6 cellular contexts compared by ENCODE assay signal in the genomic region with DNA sequence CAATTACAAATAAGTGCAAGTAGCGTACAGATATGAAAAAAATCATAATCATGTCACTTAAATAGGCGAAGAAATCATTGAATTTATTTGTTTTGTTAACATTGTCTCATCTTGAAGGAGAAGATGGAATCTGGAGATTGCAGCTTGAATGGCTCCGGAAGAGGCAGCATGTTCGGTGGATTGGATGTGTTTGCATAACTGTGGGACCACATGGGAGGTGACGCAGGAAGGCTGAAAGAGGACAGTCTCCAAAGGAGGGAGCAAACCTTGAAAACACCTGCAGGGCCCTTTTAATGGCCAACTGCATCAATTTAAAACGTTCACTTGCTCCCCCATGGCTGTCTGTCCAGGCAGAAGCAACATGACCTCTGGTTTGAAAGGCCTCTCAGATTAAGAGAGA.
"Had no signal": no experiment of that assay in that cellular context is flagged by ENCODE, and none has a peak within 500 bp of the region (broad histone marks: within the 10 kb centered on the region; RNA-seq: fewer than 3 reads in every experiment).

No MANE protein-coding gene starts in this region.

- H3K4me3 Mint-ChIP-seq: HFFc6 had no signal

- H3K4me3 ChIP-seq: K562 had no signal

- DNase-seq: GOT3, HFFc6, IMR-90, KG1 had no signal

- H3K27ac Mint-ChIP-seq: HFFc6 had no signal

- ATAC-seq: HCT116, K562 had no signal
